In genomic region chr15:44663410-44664272, GRCh38 we compare ENCODE assay signal across 8 cellular contexts. TPM values are rescaled to one million over a fixed set of nuclear protein-coding genes. Genes with fewer than 3 reads are reported as not detected.
DNase-seq lines count a peak whose midpoint lies in the region; ATAC-seq and TF ChIP-seq lines count a peak whose summit lies in the region.

SPG11 (minus strand) TSS chr15:44663662; CDS start chr15:44663647, 15 bp downstream.

- H4K20me1 ChIP-seq in OCI-LY7 (ENCODE audit: insufficient read depth, low read length) = no peaks in the 10 kb centered on the region

- peak; percentile 83 for TF ChIP-seq CTCF in OCI-LY7 (conservative IDR thresholded peaks at IDR 0.05; ENCODE audit: low read length)

- H3K4me3 ChIP-seq in OCI-LY7 (ENCODE audit: low read depth, low read length, poor library complexity, severe bottlenecking) = peak within 1 kb of the TSS; percentile 79
- peak within 1 kb of the TSS; percentile 87 for H3K4me3 ChIP-seq in mononuclear cell (ENCODE audit: low read length)

- peaks cover 15% of the 10 kb centered on the region for H3K36me3 ChIP-seq in OCI-LY7 (ENCODE audit: insufficient read depth, low read length)

- H3K9me3 ChIP-seq in OCI-LY7 (ENCODE audit: low read length) (no peaks in the 10 kb centered on the region), mononuclear cell (ENCODE audit: low read depth, low read length) (no peaks in the 10 kb centered on the region)

- H3K79me2 ChIP-seq in OCI-LY7 (ENCODE audit: insufficient read depth, low read depth, low read length) = peaks cover 26% of the 10 kb centered on the region

- H3K27ac ChIP-seq in OCI-LY7 (ENCODE audit: low read depth, low read length, poor library complexity, severe bottlenecking) = peak within 1 kb of the TSS; percentile 89

- no TSS peak for BruUV-seq in OCI-LY7 (replicated peaks; lab: Mats Ljungman, UMichigan)

- H3K27me3 ChIP-seq in mononuclear cell (ENCODE audit: insufficient read depth, low read length) = no peaks in the 10 kb centered on the region

- peak; percentile 71 for ATAC-seq in GM21515 (IDR thresholded peaks at IDR 0.05; ENCODE audit: unreplicated experiment)

- DNase-seq in DMS 273 treated with DMSO at 0.1 percent for 48 hours (lab: John Stamatoyannopoulos, UW) = peak; percentile 88
- peak; percentile 48 for DNase-seq in HuH-7.5 (ENCODE audit: low spot score)
- peak; percentile 99 for DNase-seq in OCI-LY7 (ENCODE audit: low spot score)
- peak; percentile 96 for DNase-seq in activated T-cell treated with anti-CD3 and anti-CD28 coated beads for 24 hours (ENCODE audit: low read depth)
- peak; percentile 88 for DNase-seq in epidermal melanocyte (ENCODE audit: insufficient read length, low spot score)
- DNase-seq in stimulated activated CD8-positive, alpha-beta memory T cell treated with anti-CD3 and anti-CD28 coated beads, Interleukin-4, amount 100 ng/mL, for 24 hours (ENCODE audit: low read depth) = peak; percentile 94

- CTCF ChIA-PET in OCI-LY7 (lab: Charles Lee; ENCODE audit: unreplicated experiment) = interaction anchor here (0.5 to 2.0 kb wide), 7 partner anchors 19 to 94 kb away, joined by 3 to 15 read pairs (median 3); partner anchors contain the start of gene TRIM69

- no peaks in the 10 kb centered on the region for H3K9me2 ChIP-seq in OCI-LY7 (ENCODE audit: insufficient read depth, low read length)

- H2AFZ ChIP-seq in OCI-LY7 (ENCODE audit: low read length) = peak within 1 kb of the TSS; percentile 87

- intact Hi-C loops in OCI-LY7 (cut with micrococcal nuclease; ENCODE audit: unreplicated experiment) = loop anchor here (1.0 to 5.0 kb wide), 4 partner anchors 47 to 76 kb away; no protein-coding TSS in a partner anchor

- H3K4me1 ChIP-seq in OCI-LY7 (ENCODE audit: insufficient read depth, low read length, poor library complexity, severe bottlenecking) (peaks cover 52% of the 10 kb centered on the region), mononuclear cell (ENCODE audit: insufficient read depth, low read length) (peaks cover 60% of the 10 kb centered on the region)

- H3K4me2 ChIP-seq in OCI-LY7 (ENCODE audit: low read length) = peak within 1 kb of the TSS; percentile 83

- POLR2A ChIA-PET in OCI-LY7 (lab: Charles Lee) = interaction anchor here (0.6 to 6.2 kb wide), 13 partner anchors 12 to 74 kb away, joined by 3 to 68 read pairs (median 5); partner anchors contain the start of genes B2M, PATL2 and TRIM69

RNA-seq across cellular contexts. Expression of gene SPG11, which starts in this region (rescaled TPM):
- 65.2 and 69.1 TPM in 2 replicates for total RNA-seq in OCI-LY7 (2014; rRNA removed; shearing (Covaris generic))
- total RNA-seq in OCI-LY7 (2022) (92.8 and 126 TPM in 2 replicates), mononuclear cell (74.4 TPM)

Comparison
In these comparisons a context has a peak if more than half of its experiments do, and no peak if none do; other contexts are left out.
1. Peak in every context shown above with its lines: DNase-seq, ATAC-seq, H3K4me3 ChIP-seq and H3K27ac ChIP-seq.
2. DNase-seq: peak in every context shown above with its lines; median percentile 99 in OCI-LY7; 96 in activated T-cell treated with anti-CD3 and anti-CD28 coated beads for 24 hours; 94 in stimulated activated CD8-positive, alpha-beta memory T cell treated with anti-CD3 and anti-CD28 coated beads, Interleukin-4, amount 100 ng/mL, for 24 hours; 88 in DMS 273 treated with DMSO at 0.1 percent for 48 hours; 88 in epidermal melanocyte; 48 in HuH-7.5.